10 cellular contexts compared by ENCODE assay signal in the genomic region with DNA sequence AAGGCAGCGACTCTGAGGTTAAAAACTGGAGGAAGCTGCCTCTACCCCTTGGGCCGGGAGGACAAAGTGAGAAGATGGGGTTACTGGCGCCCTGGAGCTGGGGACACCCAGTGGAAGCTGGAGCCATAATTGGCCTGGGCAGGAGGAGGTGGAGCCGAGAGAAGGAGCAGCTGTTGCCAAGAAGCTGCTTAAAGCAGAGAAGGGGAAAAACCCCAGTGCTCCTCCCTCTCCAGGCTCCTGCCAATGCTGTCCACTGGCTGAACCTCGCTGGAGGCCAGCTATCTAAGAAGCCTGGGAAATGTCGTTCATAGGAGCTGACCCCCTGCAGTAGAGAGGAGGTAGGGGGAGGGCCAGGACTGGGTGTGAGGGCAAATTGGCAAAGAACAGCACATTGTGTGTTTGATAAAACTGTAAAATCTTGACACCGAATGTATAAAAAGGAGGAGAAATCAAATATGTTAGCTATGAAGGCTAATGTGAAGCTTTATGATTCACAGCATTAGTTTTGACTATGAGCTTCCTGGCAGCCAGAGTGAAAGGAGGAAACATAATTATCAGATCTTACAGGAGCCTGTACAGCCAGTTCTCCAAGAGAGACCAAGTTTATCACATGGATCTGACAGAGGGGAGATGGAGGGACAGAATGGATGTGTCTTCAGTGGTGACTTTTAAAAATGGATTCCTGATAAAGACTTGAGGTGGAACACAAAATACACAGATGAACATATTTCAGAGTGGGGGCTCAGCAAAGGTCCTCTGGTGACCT. TPM values are rescaled to one million over a fixed set of nuclear protein-coding genes. Genes with fewer than 3 reads are reported as not detected.
DNase-seq lines count a peak whose midpoint lies in the region; ATAC-seq, FAIRE-seq and TF ChIP-seq lines count a peak whose summit lies in the region.
"Had no signal": no experiment of that assay in that cellular context is flagged by ENCODE, and none has a peak within 500 bp of the region (broad histone marks: within the 10 kb centered on the region; RNA-seq: fewer than 3 reads in every experiment).

No MANE protein-coding gene starts in this region.

- DNase-seq in activated naive CD4-positive, alpha-beta T cell treated with anti-CD3 and anti-CD28 coated beads for 36 hours = peak; percentile 14
- no peak for DNase-seq in activated naive CD4-positive, alpha-beta T cell treated with Interleukin-2 at 50 U/mL for 16 hours
- peak; percentile 76 for DNase-seq in astrocyte (ENCODE audit: low read depth)
- DNase-seq in right cardiac atrium = peak; percentile 70 to 90 (median 82)
- no peak for DNase-seq in upper lobe of right lung
- DNase-seq in urothelium cell line (ENCODE audit: low spot score) = no peak
- DNase-seq: activated CD4-positive, alpha-beta T cell treated with anti-CD3 and anti-CD28 coated beads for 36 hours had no signal

- H3K79me2 ChIP-seq in astrocyte (ENCODE audit: insufficient read depth, low read length) = no peaks in the 10 kb centered on the region

- no peaks in the 10 kb centered on the region for H3K9me3 ChIP-seq in astrocyte (ENCODE audit: insufficient read depth, low read depth, low read length)
- H3K9me3 ChIP-seq in right cardiac atrium (ENCODE audit: control insufficient read depth, low read length) = no peaks in the 10 kb centered on the region
- no peaks in the 10 kb centered on the region for H3K9me3 ChIP-seq in upper lobe of right lung

- peaks cover 17% of the 10 kb centered on the region for H3K27me3 Mint-ChIP-seq in activated naive CD4-positive, alpha-beta T cell treated with anti-CD3 and anti-CD28 coated beads for 36 hours (ENCODE audit: low read depth)
- H3K27me3 Mint-ChIP-seq in astrocyte (ENCODE audit: low read depth, unreplicated experiment) = peaks cover 28% of the 10 kb centered on the region

- intact Hi-C loops in activated naive CD4-positive, alpha-beta T cell treated with anti-CD3 and anti-CD28 coated beads for 36 hours (cut with micrococcal nuclease) = no loop called here
- intact Hi-C loops in right cardiac atrium (cut with DNase I) = no loop called here
- intact Hi-C loops in upper lobe of right lung (cut with DNase I) = no loop called here

- peak; percentile 73 to 87 for ATAC-seq in right cardiac atrium
- peak; percentile 83 for ATAC-seq in upper lobe of right lung
- ATAC-seq in GM18505 (IDR thresholded peaks at IDR 0.05; ENCODE audit: unreplicated experiment) = no peak
- ATAC-seq in HG02970 (IDR thresholded peaks at IDR 0.05; ENCODE audit: low FRiP score, unreplicated experiment) = no peak
- ATAC-seq: activated CD4-positive, alpha-beta T cell treated with anti-CD3 and anti-CD28 coated beads for 36 hours had no signal

- H3K9me3 Mint-ChIP-seq in activated naive CD4-positive, alpha-beta T cell treated with anti-CD3 and anti-CD28 coated beads for 36 hours = no peaks in the 10 kb centered on the region
- peaks cover 5% of the 10 kb centered on the region for H3K9me3 Mint-ChIP-seq in astrocyte (ENCODE audit: unreplicated experiment)
- H3K9me3 Mint-ChIP-seq: stimulated activated naive CD8-positive, alpha-beta T cell treated with anti-CD3 and anti-CD28 coated beads, Interleukin-15, Interleukin-2, amounts not matched to agents 100 ng/mL and 50 ng/mL, for 24 hours had no signal

- H3K4me3 ChIP-seq in astrocyte (ENCODE audit: insufficient read depth, low read depth, low read length) (no peak overlapping the region), right cardiac atrium (ENCODE audit: low read length) (no peak overlapping the region), upper lobe of right lung (no peak overlapping the region)

- TF ChIP-seq POLR2A in GM18505 (IDR thresholded peaks at IDR 0.05; ENCODE audit: borderline replicate concordance, extremely low read depth, insufficient read depth, insufficient read length) = no peak

- H2AFZ ChIP-seq in astrocyte (ENCODE audit: low read depth, low read length) = no peak overlapping the region

- H3K4me2 ChIP-seq in astrocyte (ENCODE audit: low read length) = no peak overlapping the region

- 47% methylated on average over 7 of the region's 7 CpGs for WGBS in right cardiac atrium

- peaks cover 3% of the 10 kb centered on the region for H3K27me3 ChIP-seq in astrocyte (ENCODE audit: insufficient read depth, low read length)
- H3K27me3 ChIP-seq in right cardiac atrium (ENCODE audit: control insufficient read depth, insufficient read depth) = no peaks in the 10 kb centered on the region
- H3K27me3 ChIP-seq in upper lobe of right lung = peaks cover 15% of the 10 kb centered on the region

- no peaks in the 10 kb centered on the region for H4K20me1 ChIP-seq in astrocyte (ENCODE audit: insufficient read depth, low read length)

- H3K9ac ChIP-seq in astrocyte (ENCODE audit: low read length) = no peak overlapping the region

- peaks cover 6% of the 10 kb centered on the region for H3K4me1 ChIP-seq in astrocyte (ENCODE audit: insufficient read depth, low read length)
- H3K4me1 ChIP-seq in right cardiac atrium (ENCODE audit: control insufficient read depth, insufficient read depth, low read length) = no peaks in the 10 kb centered on the region
- H3K4me1 ChIP-seq in upper lobe of right lung = no peaks in the 10 kb centered on the region

- H3K36me3 ChIP-seq in astrocyte (ENCODE audit: insufficient read depth, low read length) (no peaks in the 10 kb centered on the region), upper lobe of right lung (no peaks in the 10 kb centered on the region)

- no peak overlapping the region for H3K27ac Mint-ChIP-seq in activated naive CD4-positive, alpha-beta T cell treated with anti-CD3 and anti-CD28 coated beads for 36 hours
- no peak overlapping the region for H3K27ac Mint-ChIP-seq in astrocyte (ENCODE audit: unreplicated experiment)
- H3K27ac Mint-ChIP-seq: activated CD4-positive, alpha-beta T cell treated with anti-CD3 and anti-CD28 coated beads for 36 hours; stimulated activated naive CD8-positive, alpha-beta T cell treated with anti-CD3 and anti-CD28 coated beads, Interleukin-15, Interleukin-2, amounts not matched to agents 100 ng/mL and 50 ng/mL, for 24 hours had no signal

- no peaks in the 10 kb centered on the region for H3K36me3 Mint-ChIP-seq in activated naive CD4-positive, alpha-beta T cell treated with anti-CD3 and anti-CD28 coated beads for 36 hours (ENCODE audit: low read depth)
- H3K36me3 Mint-ChIP-seq in astrocyte (ENCODE audit: low read depth, unreplicated experiment) = peaks cover 2% of the 10 kb centered on the region

- H3K27ac ChIP-seq in astrocyte (ENCODE audit: low read depth, low read length) = no peak overlapping the region
- H3K27ac ChIP-seq in right cardiac atrium (ENCODE audit: low read length) = no peak overlapping the region
- H3K27ac ChIP-seq in upper lobe of right lung = no peak overlapping the region

- CTCF ChIA-PET in activated naive CD4-positive, alpha-beta T cell treated with anti-CD3 and anti-CD28 coated beads for 36 hours (lab: Charles Lee) = interaction anchor here (0.6 to 1.2 kb wide), 2 partner anchors 147 to 231 kb away, joined by 3 read pairs; no protein-coding TSS in a partner anchor

- TF ChIP-seq CTCF in astrocyte (IDR thresholded peaks at IDR 0.05; ENCODE audit: insufficient read depth, low read depth, low read length) (no peak), upper lobe of right lung (IDR thresholded peaks at IDR 0.05) (no peak)

- peaks cover 2% of the 10 kb centered on the region for H3K4me1 Mint-ChIP-seq in activated naive CD4-positive, alpha-beta T cell treated with anti-CD3 and anti-CD28 coated beads for 36 hours (ENCODE audit: low read depth)
- H3K4me1 Mint-ChIP-seq in astrocyte (ENCODE audit: low read depth, unreplicated experiment) = peaks cover 2% of the 10 kb centered on the region
- H3K4me1 Mint-ChIP-seq: activated CD4-positive, alpha-beta T cell treated with anti-CD3 and anti-CD28 coated beads for 36 hours had no signal

- FAIRE-seq in astrocyte (lab: Jason Lieb, UNC) (no peak), urothelium cell line (lab: Jason Lieb, UNC) (no peak)

- no peak overlapping the region for H3K4me3 Mint-ChIP-seq in activated naive CD4-positive, alpha-beta T cell treated with anti-CD3 and anti-CD28 coated beads for 36 hours
- H3K4me3 Mint-ChIP-seq in astrocyte (ENCODE audit: unreplicated experiment) = no peak overlapping the region
- H3K4me3 Mint-ChIP-seq: activated CD4-positive, alpha-beta T cell treated with anti-CD3 and anti-CD28 coated beads for 36 hours; stimulated activated naive CD8-positive, alpha-beta T cell treated with anti-CD3 and anti-CD28 coated beads, Interleukin-15, Interleukin-2, amounts not matched to agents 100 ng/mL and 50 ng/mL, for 24 hours had no signal

RNA-seq across cellular contexts. Expression of gene HHIPL1, which starts 9.5 kb away (rescaled TPM):
- under 1 TPM; 0.15 to 0.31 TPM for total RNA-seq in activated naive CD4-positive, alpha-beta T cell treated with anti-CD3 and anti-CD28 coated beads for 36 hours
- total RNA-seq in astrocyte = 0.86 and 1.1 TPM in 2 replicates
- total RNA-seq in right cardiac atrium = 1 to 10 TPM; 1.9 to 3.4 (median 2.5) TPM
- polyA plus RNA-seq in right cardiac atrium = 0.75 TPM
- 1.6 TPM for total RNA-seq in upper lobe of right lung

RNA-seq across cellular contexts. Expression of gene CYP46A1, which starts 29.7 kb away (rescaled TPM):
- under 1 TPM; 0.10 to 0.12 TPM for total RNA-seq in activated naive CD4-positive, alpha-beta T cell treated with anti-CD3 and anti-CD28 coated beads for 36 hours
- total RNA-seq in astrocyte = 0.41 and 0.52 TPM in 2 replicates
- total RNA-seq in right cardiac atrium = 1 to 10 TPM; 5.7 to 9.2 (median 7.9) TPM
- polyA plus RNA-seq in right cardiac atrium = 5.8 TPM
- 1.3 TPM for total RNA-seq in upper lobe of right lung

RNA-seq across cellular contexts. Expression of gene CCDC85C, which starts 50.4 kb away (rescaled TPM):
- total RNA-seq in activated naive CD4-positive, alpha-beta T cell treated with anti-CD3 and anti-CD28 coated beads for 36 hours = 10 to 100 TPM; 11.3 to 12.7 TPM
- total RNA-seq in astrocyte (8.4 and 16.6 TPM in 2 replicates), right cardiac atrium (10 to 100 TPM; 21.0 to 23.3 (median 22.0) TPM), upper lobe of right lung (22.6 TPM)
- 31.5 TPM for polyA plus RNA-seq in right cardiac atrium

Comparison
In these comparisons a context has a peak if more than half of its experiments do, and no peak if none do; other contexts are left out.
1. DNase-seq: peak in activated naive CD4-positive, alpha-beta T cell treated with anti-CD3 and anti-CD28 coated beads for 36 hours (single experiment), astrocyte (single experiment) and right cardiac atrium (3 of 3); none in activated naive CD4-positive, alpha-beta T cell treated with Interleukin-2 at 50 U/mL for 16 hours (single experiment), upper lobe of right lung (single experiment) and urothelium cell line (single experiment).
2. ATAC-seq: peak in right cardiac atrium (2 of 2) and upper lobe of right lung (single experiment); none in GM18505 (single experiment) and HG02970 (single experiment).